ENCODE assay signal across 7 cellular contexts in genomic region chr11:128694618-128695481, GRCh38. TPM values are rescaled to one million over a fixed set of nuclear protein-coding genes. Genes with fewer than 3 reads are reported as not detected.
DNase-seq lines count a peak whose midpoint lies in the region; ATAC-seq and TF ChIP-seq lines count a peak whose summit lies in the region.

No MANE protein-coding gene starts in this region.

- WGBS in heart left ventricle, 4 donors: 2 to 8% (median 4%) methylated on average over 16 to 70 of the region's 70 CpGs

- H3K27ac ChIP-seq in heart left ventricle (peak overlapping the region; percentile 89 to 98 (median 96)), gastrocnemius medialis (peak overlapping the region; percentile 73 to 83 (median 80))

- intact Hi-C loops in activated T-helper 1 cell treated with anti-CD3 and anti-CD28 coated beads, Interleukin-12 subunit alpha, Interleukin-12 subunit beta, Interleukin-2, Interleukin-4 antibody, amounts not matched to agents 30 ng/mL and 10 ng/mL and 1 ng/mL, durations not matched to agents 14 hours and 24 hours and 36 hours (cut with micrococcal nuclease): loop anchor here (1.0 to 5.0 kb wide), 10 partner anchors 8 to 523 kb away; no protein-coding TSS in a partner anchor
- intact Hi-C loops in heart left ventricle (cut with DNase I) (loop anchor here in 7 of 10 donors (2.0 to 10.0 kb wide), 9 partner anchors 20 to 403 kb away; no protein-coding TSS in a partner anchor), gastrocnemius medialis (cut with DNase I; ENCODE audit: low total_unique reads) (loop anchor here (10.0 kb wide), 1 partner anchor 140 kb away; no protein-coding TSS in a partner anchor)

- TF ChIP-seq CTCF in heart left ventricle (IDR thresholded peaks at IDR 0.05): no peak
- TF ChIP-seq CTCF in gastrocnemius medialis (IDR thresholded peaks at IDR 0.05 in 4 of 5, conservative IDR thresholded peaks at IDR 0.05 in 1 of 5): no peak

- H3K9me3 Mint-ChIP-seq in activated T-helper 1 cell treated with anti-CD3 and anti-CD28 coated beads, Interleukin-12 subunit alpha, Interleukin-12 subunit beta, Interleukin-2, Interleukin-4 antibody, amounts not matched to agents 30 ng/mL and 10 ng/mL and 1 ng/mL, durations not matched to agents 14 hours and 24 hours and 36 hours: no peaks in the 10 kb centered on the region

- H3K4me1 ChIP-seq in heart left ventricle (peaks cover 2 to 70% (median 39%) of the 10 kb centered on the region in 12 donors), gastrocnemius medialis (peaks cover 19 to 24% of the 10 kb centered on the region in 2 donors)

- H3K4me3 ChIP-seq in heart left ventricle (peak overlapping the region; percentile 67 to 97 (median 85)), gastrocnemius medialis (peak overlapping the region; percentile 62 to 83 (median 64))

- H3K27me3 Mint-ChIP-seq in activated T-helper 1 cell treated with anti-CD3 and anti-CD28 coated beads, Interleukin-12 subunit alpha, Interleukin-12 subunit beta, Interleukin-2, Interleukin-4 antibody, amounts not matched to agents 30 ng/mL and 10 ng/mL and 1 ng/mL, durations not matched to agents 14 hours and 24 hours and 36 hours (ENCODE audit: insufficient read depth): peaks cover 17% of the 10 kb centered on the region

- H3K36me3 Mint-ChIP-seq in activated T-helper 1 cell treated with anti-CD3 and anti-CD28 coated beads, Interleukin-12 subunit alpha, Interleukin-12 subunit beta, Interleukin-2, Interleukin-4 antibody, amounts not matched to agents 30 ng/mL and 10 ng/mL and 1 ng/mL, durations not matched to agents 14 hours and 24 hours and 36 hours (ENCODE audit: low read depth): peaks cover 19% of the 10 kb centered on the region

- in situ Hi-C loops in gastrocnemius medialis (cut with MboI; ENCODE audit: low sequenced_read_pairs in 4 of 4): no loop called here

- H3K27ac Mint-ChIP-seq in activated T-helper 1 cell treated with anti-CD3 and anti-CD28 coated beads, Interleukin-12 subunit alpha, Interleukin-12 subunit beta, Interleukin-2, Interleukin-4 antibody, amounts not matched to agents 30 ng/mL and 10 ng/mL and 1 ng/mL, durations not matched to agents 14 hours and 24 hours and 36 hours: peak overlapping the region; percentile 91

- ATAC-seq in GM19043 (IDR thresholded peaks at IDR 0.05; ENCODE audit: low read depth, unreplicated experiment): peak; percentile 9
- peak; percentile 26 for ATAC-seq in HG03354 (IDR thresholded peaks at IDR 0.05; ENCODE audit: poor library complexity, severe bottlenecking, unreplicated experiment)
- ATAC-seq in heart left ventricle: peak in 2 of 4 donors; percentile 10 to 26
- ATAC-seq in gastrocnemius medialis: peak in 1 of 2 donors; percentile 10

- H3K27me3 ChIP-seq in heart left ventricle (peaks cover 0 to 58% (median 0%) of the 10 kb centered on the region in 9 donors), gastrocnemius medialis (peaks cover 40 to 59% (median 43%) of the 10 kb centered on the region in 3 donors)

- peaks cover 67% of the 10 kb centered on the region for H3K4me1 Mint-ChIP-seq in activated T-helper 1 cell treated with anti-CD3 and anti-CD28 coated beads, Interleukin-12 subunit alpha, Interleukin-12 subunit beta, Interleukin-2, Interleukin-4 antibody, amounts not matched to agents 30 ng/mL and 10 ng/mL and 1 ng/mL, durations not matched to agents 14 hours and 24 hours and 36 hours (ENCODE audit: low read depth)

- peak overlapping the region; percentile 87 for H3K4me3 Mint-ChIP-seq in activated T-helper 1 cell treated with anti-CD3 and anti-CD28 coated beads, Interleukin-12 subunit alpha, Interleukin-12 subunit beta, Interleukin-2, Interleukin-4 antibody, amounts not matched to agents 30 ng/mL and 10 ng/mL and 1 ng/mL, durations not matched to agents 14 hours and 24 hours and 36 hours

- H3K36me3 ChIP-seq in heart left ventricle (peaks cover 0 to 15% (median 0%) of the 10 kb centered on the region in 9 donors), gastrocnemius medialis (no peaks in the 10 kb centered on the region)

- no peaks in the 10 kb centered on the region for H3K9me3 ChIP-seq in heart left ventricle
- no peaks in the 10 kb centered on the region for H3K9me3 ChIP-seq in gastrocnemius medialis

- no peak for TF ChIP-seq POLR2A in heart left ventricle (IDR thresholded peaks at IDR 0.05)
- TF ChIP-seq POLR2A in gastrocnemius medialis (IDR thresholded peaks at IDR 0.05): no peak

- no peak for DNase-seq in activated T-helper 1 cell treated with anti-CD3 and anti-CD28 coated beads, Interleukin-12 subunit alpha, Interleukin-12 subunit beta, Interleukin-2, Interleukin-4 antibody, amounts not matched to agents 30 ng/mL and 10 ng/mL and 1 ng/mL, durations not matched to agents 14 hours and 24 hours and 36 hours (ENCODE audit: low spot score)
- peak in 4 of 5 donors; percentile 45 to 80 (median 51) for DNase-seq in heart left ventricle
- DNase-seq in gastrocnemius medialis: no peak
- no peak for DNase-seq in NCI-H446 (lab: John Stamatoyannopoulos, UW)
- no peak for DNase-seq in HCEC 1CT

RNA-seq across cellular contexts. Expression of gene FLI1, which starts 1.0 kb away (rescaled TPM):
- total RNA-seq in activated T-helper 1 cell treated with anti-CD3 and anti-CD28 coated beads, Interleukin-12 subunit alpha, Interleukin-12 subunit beta, Interleukin-2, Interleukin-4 antibody, amounts not matched to agents 30 ng/mL and 10 ng/mL and 1 ng/mL, durations not matched to agents 14 hours and 24 hours and 36 hours: 40.7 and 41.5 TPM in 2 replicates
- total RNA-seq in heart left ventricle (10 to 100 TPM in 8 of 9 donors, 1 to 10 TPM in 1; 9.7 to 41.4 (median 19.4) TPM), gastrocnemius medialis (10 to 100 TPM in 2 of 4 donors, 1 to 10 TPM in 2; 8.4 to 16.5 (median 10.1) TPM)
- polyA plus RNA-seq in heart left ventricle: 10 to 100 TPM in 1 of 2 donors, 1 to 10 TPM in 1; 6.7 to 12.4 TPM

Comparison
In these comparisons a context has a peak if more than half of its experiments do, and no peak if none do; other contexts are left out.
1. DNase-seq: peak in heart left ventricle (4 of 5); none in activated T-helper 1 cell treated with anti-CD3 and anti-CD28 coated beads, Interleukin-12 subunit alpha, Interleukin-12 subunit beta, Interleukin-2, Interleukin-4 antibody, amounts not matched to agents 30 ng/mL and 10 ng/mL and 1 ng/mL, durations not matched to agents 14 hours and 24 hours and 36 hours (single experiment), gastrocnemius medialis (0 of 2), NCI-H446 (0 of 2) and HCEC 1CT (single experiment).